10 cellular contexts compared by ENCODE assay signal in the genomic region with DNA sequence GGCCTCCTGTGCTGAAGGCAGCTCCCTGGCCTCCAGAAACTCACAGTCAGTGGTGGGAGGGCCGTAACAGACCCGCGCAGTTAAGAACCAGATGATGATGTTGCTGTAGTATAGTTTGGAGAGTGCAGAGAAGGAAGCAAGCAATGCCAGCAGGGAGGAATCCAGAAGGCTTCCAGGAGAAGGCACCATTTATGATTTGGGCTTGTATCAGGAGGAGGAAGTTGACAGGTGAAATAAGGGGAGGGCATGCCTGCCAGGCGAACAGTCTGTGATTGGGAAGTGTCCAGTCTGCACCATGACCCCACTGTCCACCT. TPM values are rescaled to one million over a fixed set of nuclear protein-coding genes. Genes with fewer than 3 reads are reported as not detected.
A peak's percentile ranks its signal among the peaks of the same experiment; 100 is the strongest.
DNase-seq lines count a peak whose midpoint lies in the region; ATAC-seq, FAIRE-seq and TF ChIP-seq lines count a peak whose summit lies in the region.
"Had no signal": no experiment of that assay in that cellular context is flagged by ENCODE, and none has a peak within 500 bp of the region (broad histone marks: within the 10 kb centered on the region; RNA-seq: fewer than 3 reads in every experiment).

No MANE protein-coding gene starts in this region.

- intact Hi-C loops in kidney (cut with DNase I) (no loop called here), thyroid gland (cut with DNase I) (loop anchor here (5.0 kb wide), 1 partner anchor 34 kb away; no protein-coding TSS in a partner anchor), Caco-2 (cut with micrococcal nuclease; ENCODE audit: unreplicated experiment) (no loop called here)

- no peak for DNase-seq in activated T-cell treated with anti-CD3 and anti-CD28 coated beads, Interleukin-2, amount 50 U/mL, for 4 hours
- DNase-seq in activated T-cell treated with anti-CD3 and anti-CD28 coated beads for 4 hours (no peak), kidney (no peak), thyroid gland (no peak), Caco-2 (no peak), CD1c-positive myeloid dendritic cell (ENCODE audit: extremely low spot score) (no peak)
- DNase-seq: AML-193, NCI-H1105 had no signal

- TF ChIP-seq CTCF in kidney (IDR thresholded peaks at IDR 0.05; ENCODE audit: borderline replicate concordance, extremely low read depth, insufficient read depth) (no peak), thyroid gland (IDR thresholded peaks at IDR 0.05) (no peak), Caco-2 (IDR thresholded peaks at IDR 0.05; ENCODE audit: insufficient read depth in 1 of 2, low read depth in 1 of 2, low read length in 1 of 2, severe bottlenecking in 1 of 2, unreplicated experiment in 1 of 2) (no peak)

- no peaks in the 10 kb centered on the region for H3K27me3 ChIP-seq in thyroid gland
- H3K27me3 ChIP-seq in Caco-2 (replicated peaks; ENCODE audit: control insufficient read depth, insufficient read depth, low read length): no peaks in the 10 kb centered on the region

- H3K4me1 ChIP-seq in kidney (ENCODE audit: control insufficient read depth in 1 of 2, insufficient read depth in 1 of 2, low read depth in 1 of 2, low read length in 2 of 2) (peaks cover 26 to 33% of the 10 kb centered on the region in 2 donors), thyroid gland (peaks cover 33 to 49% of the 10 kb centered on the region in 2 donors), Caco-2 (peaks cover 24% of the 10 kb centered on the region)

- H3K4me3 ChIP-seq in kidney (ENCODE audit: low read length in 2 of 2) (peak overlapping the region; percentile 9 to 42), thyroid gland (replicated peaks in 1 of 3) (peak overlapping the region in 1 of 3 donors; percentile 6), Caco-2 (ENCODE audit: low read depth, low read length) (no peak overlapping the region)

- WGBS in thyroid gland, 2 donors: 36 to 43% methylated on average over 4 of the region's 4 CpGs

- no peaks in the 10 kb centered on the region for H3K27me3 Mint-ChIP-seq in activated T-cell treated with anti-CD3 and anti-CD28 coated beads, Interleukin-2, amount 50 U/mL, for 4 hours (ENCODE audit: low read depth)
- H3K27me3 Mint-ChIP-seq in Caco-2 (ENCODE audit: insufficient read depth, unreplicated experiment): no peaks in the 10 kb centered on the region

- H3K4me1 Mint-ChIP-seq in activated T-cell treated with anti-CD3 and anti-CD28 coated beads, Interleukin-2, amount 50 U/mL, for 4 hours (ENCODE audit: low read depth): peaks cover 26% of the 10 kb centered on the region
- peaks cover 19% of the 10 kb centered on the region for H3K4me1 Mint-ChIP-seq in Caco-2 (ENCODE audit: low read depth, unreplicated experiment)

- H3K9ac ChIP-seq in kidney (ENCODE audit: low read length in 2 of 2): peak overlapping the region in 1 of 2 donors; percentile 62

- H3K36me3 ChIP-seq in kidney (ENCODE audit: control insufficient read depth in 1 of 2, insufficient read depth in 2 of 2, low read length in 2 of 2): no peaks in the 10 kb centered on the region
- no peaks in the 10 kb centered on the region for H3K36me3 ChIP-seq in thyroid gland
- H3K36me3 ChIP-seq in Caco-2 (ENCODE audit: control insufficient read depth, insufficient read depth, low read length): no peaks in the 10 kb centered on the region; the same call in 1 of the 2 replicates

- FAIRE-seq in kidney (lab: Jason Lieb, UNC): no peak

- H3K36me3 Mint-ChIP-seq in activated T-cell treated with anti-CD3 and anti-CD28 coated beads, Interleukin-2, amount 50 U/mL, for 4 hours (ENCODE audit: insufficient read depth): no peaks in the 10 kb centered on the region
- no peaks in the 10 kb centered on the region for H3K36me3 Mint-ChIP-seq in Caco-2 (ENCODE audit: insufficient read depth, unreplicated experiment)

- no peaks in the 10 kb centered on the region for H3K9me3 Mint-ChIP-seq in activated T-cell treated with anti-CD3 and anti-CD28 coated beads, Interleukin-2, amount 50 U/mL, for 4 hours
- H3K9me3 Mint-ChIP-seq in Caco-2 (ENCODE audit: unreplicated experiment): no peaks in the 10 kb centered on the region

- peak overlapping the region; percentile 73 for H3K4me3 Mint-ChIP-seq in activated T-cell treated with anti-CD3 and anti-CD28 coated beads, Interleukin-2, amount 50 U/mL, for 4 hours
- no peak overlapping the region for H3K4me3 Mint-ChIP-seq in Caco-2 (ENCODE audit: unreplicated experiment)

- peak overlapping the region; percentile 7 for H3K27ac ChIP-seq in angular gyrus (ENCODE audit: low read depth, low read length)
- H3K27ac ChIP-seq in kidney (ENCODE audit: low read depth in 2 of 2, low read length in 2 of 2): peak overlapping the region; percentile 23 to 82
- peak overlapping the region; percentile 86 to 93 (median 93) for H3K27ac ChIP-seq in thyroid gland

- ATAC-seq in activated T-cell treated with anti-CD3 and anti-CD28 coated beads, Interleukin-2, amount 50 U/mL, for 4 hours: no peak
- ATAC-seq in GM19452 (IDR thresholded peaks at IDR 0.05; ENCODE audit: unreplicated experiment): no peak

- TF ChIP-seq POLR2A in thyroid gland (IDR thresholded peaks at IDR 0.05): no peak

- H3K9me3 ChIP-seq in kidney (ENCODE audit: control insufficient read depth in 1 of 2, low read length in 2 of 2) (no peaks in the 10 kb centered on the region), thyroid gland (no peaks in the 10 kb centered on the region), Caco-2 (no peaks in the 10 kb centered on the region)

- POLR2A ChIA-PET in Caco-2 (lab: Charles Lee): no interaction called here

- BruUV-seq in Caco-2 (replicated peaks; lab: Mats Ljungman, UMichigan): no TSS peak

- CTCF ChIA-PET in Caco-2 (lab: Charles Lee): no interaction called here

- H3K27ac Mint-ChIP-seq in Caco-2 (ENCODE audit: unreplicated experiment): no peak overlapping the region

RNA-seq across cellular contexts. Expression of a gene that starts 13.3 kb away (rescaled TPM):
- 10 to 100 TPM; 42.1 to 52.0 (median 49.8) TPM for total RNA-seq in activated T-cell treated with anti-CD3 and anti-CD28 coated beads, Interleukin-2, amount 50 U/mL, for 4 hours
- total RNA-seq in kidney (22.3 TPM), thyroid gland (1 to 10 TPM; 2.3 to 8.5 (median 4.6) TPM), Caco-2 (2022) (28.5 and 29.4 TPM in 2 replicates)
- 26.7 TPM for polyA plus RNA-seq in kidney (ENCODE audit: insufficient read depth, low read depth, low replicate concordance)

RNA-seq across cellular contexts. Expression of a gene that starts 27.8 kb away (rescaled TPM):
- total RNA-seq in activated T-cell treated with anti-CD3 and anti-CD28 coated beads, Interleukin-2, amount 50 U/mL, for 4 hours: 10 to 100 TPM; 34.6 to 37.2 (median 35.5) TPM
- total RNA-seq in kidney: 86.3 TPM
- 4.2 TPM for polyA plus RNA-seq in kidney (ENCODE audit: insufficient read depth, low read depth, low replicate concordance)
- 100 to 1,000 TPM in 2 of 4 donors, 10 to 100 TPM in 2; 77.8 to 145 (median 105) TPM for total RNA-seq in thyroid gland
- total RNA-seq in Caco-2 (2022): 42.1 and 50.5 TPM in 2 replicates

Comparison
In these comparisons a context has a peak if more than half of its experiments do, and no peak if none do; other contexts are left out.
1. H3K27ac ChIP-seq: peak in every context shown above with its lines; median percentile 93 in thyroid gland; 52 in kidney; 7 in angular gyrus.